In the genomic region with DNA sequence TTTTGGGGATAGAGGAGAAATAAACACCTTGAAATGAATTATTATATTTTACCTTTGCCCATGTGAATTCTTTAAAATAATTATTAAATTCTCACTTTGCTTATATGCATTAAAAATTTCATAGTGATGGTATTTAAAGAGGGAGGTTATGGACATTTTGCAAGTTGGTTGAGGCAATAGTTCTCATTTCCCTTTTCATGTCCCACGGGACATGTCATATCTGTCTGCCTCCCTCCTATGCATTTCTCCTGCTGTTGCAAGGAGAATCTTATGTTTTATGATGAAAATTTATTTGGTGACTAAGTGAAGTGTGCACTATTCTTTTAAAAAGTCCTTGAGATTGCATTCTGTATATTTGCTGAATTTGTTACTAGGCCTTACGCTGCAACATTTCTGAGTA, we compare ENCODE assay signal across 10 cellular contexts.
A peak's percentile ranks its signal among the peaks of the same experiment; 100 is the strongest.
DNase-seq lines count a peak whose midpoint lies in the region; ATAC-seq and TF ChIP-seq lines count a peak whose summit lies in the region.
"Had no signal": no experiment of that assay in that cellular context is flagged by ENCODE, and none has a peak within 500 bp of the region (broad histone marks: within the 10 kb centered on the region; RNA-seq: fewer than 3 reads in every experiment).

No MANE protein-coding gene starts in this region.

- intact Hi-C loops in CD14-positive monocyte (cut with micrococcal nuclease) (loop anchor here in 1 of 2 donors (10.0 kb wide), 1 partner anchor 198 kb away; a partner anchor contains a TSS), posterior vena cava (cut with DNase I) (no loop called here)

- no peak overlapping the region for H3K4me3 Mint-ChIP-seq in CD14-positive monocyte

- H3K9me3 Mint-ChIP-seq in CD14-positive monocyte, result no peaks in the 10 kb centered on the region

- peaks cover 74% of the 10 kb centered on the region for H3K4me1 Mint-ChIP-seq in CD14-positive monocyte

- peak overlapping the region; percentile 90 to 96 (median 93) for H3K27ac Mint-ChIP-seq in CD14-positive monocyte

- H3K36me3 Mint-ChIP-seq in CD14-positive monocyte, result peaks cover under 1 to 3% of the 10 kb centered on the region in 2 donors

- no peak for TF ChIP-seq CTCF in CD14-positive monocyte (IDR thresholded peaks at IDR 0.05)

- peaks cover 0 to 5% (median 0%) of the 10 kb centered on the region in 3 donors for H3K27me3 Mint-ChIP-seq in CD14-positive monocyte (ENCODE audit: low read depth in 3 of 3)

- ATAC-seq in GM18517 (IDR thresholded peaks at IDR 0.05; ENCODE audit: unreplicated experiment), result peak; percentile 27

- DNase-seq in CD14-positive monocyte (ENCODE audit: low spot score), result no peak
- peak; percentile 82 for DNase-seq in NOMO-1 treated with dmso at 0.1 percent for 144 hours (lab: John Stamatoyannopoulos, UW; ENCODE audit: unreplicated experiment)
- peak; percentile 43 for DNase-seq in fibroblast of gingiva (ENCODE audit: low read depth)
- DNase-seq in posterior vena cava (ENCODE audit: low spot score), result no peak
- no peak for DNase-seq in EL
- no peak for DNase-seq in AG20443 (ENCODE audit: low spot score)
- no peak for DNase-seq in DMS53 (lab: John Stamatoyannopoulos, UW)
- DNase-seq: mesenchymal stem cell, NCI-H82 had no signal

Comparison
In these comparisons a context has a peak if more than half of its experiments do, and no peak if none do; other contexts are left out.
1. DNase-seq: peak in NOMO-1 treated with dmso at 0.1 percent for 144 hours (single experiment) and fibroblast of gingiva (single experiment); none in CD14-positive monocyte (single experiment), posterior vena cava (single experiment), EL (single experiment), AG20443 (single experiment) and DMS53 (single experiment).